Comparison of ENCODE assay signal across 17 cellular contexts in genomic region chr19:5587071-5587455, GRCh38. TPM values are rescaled to one million over a fixed set of nuclear protein-coding genes. Genes with fewer than 3 reads are reported as not detected.
"Had no signal": no experiment of that assay in that cellular context is flagged by ENCODE, and none has a peak within 500 bp of the region (broad histone marks: within the 10 kb centered on the region; RNA-seq: fewer than 3 reads in every experiment).

No MANE protein-coding gene starts in this region.

- H3K9me3 ChIP-seq: body of pancreas, left ventricle myocardium inferior, right atrium auricular region had no signal

- H3K9ac ChIP-seq: parathyroid adenoma had no signal

- H3K27ac ChIP-seq: body of pancreas, left ventricle myocardium inferior, parathyroid adenoma, VCaP had no signal

- H3K4me3 ChIP-seq: body of pancreas, left ventricle myocardium inferior, right atrium auricular region had no signal

- FAIRE-seq: keratinocyte had no signal

- H3K4me3 Mint-ChIP-seq: T-cell had no signal

- DNase-seq: activated CD8-positive, alpha-beta memory T cell treated with anti-CD3 and anti-CD28 coated beads for 24 hours; activated effector memory CD4-positive, alpha-beta T cell treated with anti-CD3 and anti-CD28 coated beads, Interleukin-2, amount 50 U/mL, for 16 hours; amniotic stem cell; body of pancreas; cerebellar nuclear complex; dermis blood vessel endothelial cell; erythroblast; left ventricle myocardium inferior; mesenchymal stem cell; stimulated activated naive CD4-positive, alpha-beta T cell treated with Interleukin-2 at 50 U/mL for 16 hours; T-cell; trophoblast cell had no signal

- H2AFZ ChIP-seq: parathyroid adenoma had no signal

- H3K27me3 Mint-ChIP-seq: T-cell had no signal

- H3K36me3 Mint-ChIP-seq: activated naive CD4-positive, alpha-beta T cell treated with anti-CD3 and anti-CD28 coated beads, Interleukin-2, amount 50 U/mL, for 72 hours had no signal

- H3K27ac Mint-ChIP-seq: T-cell had no signal

- H3K9me3 Mint-ChIP-seq: activated naive CD4-positive, alpha-beta T cell treated with anti-CD3 and anti-CD28 coated beads, Interleukin-2, amount 50 U/mL, for 72 hours; T-cell had no signal

- H3K27me3 ChIP-seq: body of pancreas, right atrium auricular region had no signal

- ATAC-seq: body of pancreas had no signal

RNA-seq across cellular contexts. Expression of gene TINCR, which starts 19.3 kb away (rescaled TPM):
- total RNA-seq: left ventricle myocardium inferior had no signal
